ENCODE assay signal across 22 cellular contexts in the genomic region with DNA sequence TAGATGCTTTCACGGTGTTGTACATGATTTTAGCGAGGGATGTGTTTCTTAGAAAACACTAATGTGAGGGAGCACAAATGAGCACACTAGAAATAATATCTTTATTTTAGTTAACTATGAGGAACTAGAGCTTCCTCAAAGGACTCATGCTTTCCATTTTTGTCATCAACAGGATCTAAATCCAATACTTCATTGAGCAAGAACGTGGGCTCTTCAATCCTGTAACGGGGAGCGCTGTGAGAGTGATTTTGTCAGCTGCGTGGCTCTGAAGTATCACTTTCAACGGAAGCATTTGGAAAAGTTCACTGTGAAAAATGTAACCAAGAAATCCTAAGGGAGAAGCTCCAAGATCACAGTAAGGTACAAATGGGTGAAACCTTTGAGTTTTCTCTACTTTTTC.
DNase-seq lines count a peak whose midpoint lies in the region; ATAC-seq and TF ChIP-seq lines count a peak whose summit lies in the region.
"Had no signal": no experiment of that assay in that cellular context is flagged by ENCODE, and none has a peak within 500 bp of the region (broad histone marks: within the 10 kb centered on the region; RNA-seq: fewer than 3 reads in every experiment).

No MANE protein-coding gene starts in this region.

- no peaks in the 10 kb centered on the region for H3K36me3 ChIP-seq in OCI-LY3 (replicated peaks; ENCODE audit: low read depth, low read length)
- H3K36me3 ChIP-seq: BE2C, MG63, Peyer's patch had no signal

- ATAC-seq in GM21619 (IDR thresholded peaks at IDR 0.05; ENCODE audit: unreplicated experiment) (no peak), right cardiac atrium (no peak)
- ATAC-seq in activated CD8-positive, alpha-beta T cell treated with anti-CD3 and anti-CD28 coated beads for 36 hours, result no peak
- ATAC-seq: HepG2, Right ventricle myocardium inferior, SK-N-SH treated with all-trans-retinoic acid at 6 μM for 48 hours had no signal

- peak overlapping the region; percentile 18 for H3K4me3 ChIP-seq in OCI-LY3 (ENCODE audit: low read length)
- no peak overlapping the region for H3K4me3 ChIP-seq in right cardiac atrium (ENCODE audit: low read length)
- H3K4me3 ChIP-seq: MG63, Peyer's patch had no signal

- intact Hi-C loops in activated CD8-positive, alpha-beta T cell treated with anti-CD3 and anti-CD28 coated beads for 36 hours (cut with micrococcal nuclease), result no loop called here
- intact Hi-C loops in right cardiac atrium (cut with DNase I), result loop anchor here in 1 of 4 donors (10.0 kb wide), 1 partner anchor 96 kb away; a partner anchor contains a TSS

- H3K36me3 Mint-ChIP-seq in activated CD8-positive, alpha-beta T cell treated with anti-CD3 and anti-CD28 coated beads for 36 hours (ENCODE audit: low read depth), result no peaks in the 10 kb centered on the region

- H3K4me3 Mint-ChIP-seq in activated CD8-positive, alpha-beta T cell treated with anti-CD3 and anti-CD28 coated beads for 36 hours, result no peak overlapping the region
- H3K4me3 Mint-ChIP-seq: CD8-positive, alpha-beta memory T cell had no signal

- CTCF ChIA-PET in activated CD8-positive, alpha-beta T cell treated with anti-CD3 and anti-CD28 coated beads for 36 hours (lab: Charles Lee), result interaction anchor here (0.7 to 2.9 kb wide), 3 partner anchors 113 to 235 kb away, joined by 3 to 13 read pairs (median 6); no protein-coding TSS in a partner anchor

- DNase-seq in SKM-1 treated with dmso at 0.1 percent for 144 hours (lab: John Stamatoyannopoulos, UW; ENCODE audit: unreplicated experiment) (peak; percentile 21), SKM-1 (lab: John Stamatoyannopoulos, UW; ENCODE audit: unreplicated experiment) (no peak), myocyte (ENCODE audit: low read depth) (peak; percentile 59), midbrain (lab: John Stamatoyannopoulos, UW) (no peak), right cardiac atrium (no peak)
- DNase-seq in activated CD8-positive, alpha-beta T cell treated with anti-CD3 and anti-CD28 coated beads for 36 hours, result no peak
- DNase-seq: 8988T; BE2C; CD8-positive, alpha-beta memory T cell; DMS79 treated with DMSO at 0.1 percent for 48 hours; H7; KG1; MG63; NCI-H187 treated with DMSO at 0.1 percent for 48 hours; NCI-H2171 treated with DMSO at 0.1 percent for 48 hours; NCI-H748 treated with DMSO at 0.1 percent for 48 hours; Peyer's patch had no signal

- no peak overlapping the region for H3K27ac Mint-ChIP-seq in activated CD8-positive, alpha-beta T cell treated with anti-CD3 and anti-CD28 coated beads for 36 hours
- H3K27ac Mint-ChIP-seq: CD8-positive, alpha-beta memory T cell had no signal

- no peaks in the 10 kb centered on the region for H3K4me1 Mint-ChIP-seq in activated CD8-positive, alpha-beta T cell treated with anti-CD3 and anti-CD28 coated beads for 36 hours (ENCODE audit: low read depth)
- H3K4me1 Mint-ChIP-seq: CD8-positive, alpha-beta memory T cell had no signal

- H3K27me3 Mint-ChIP-seq in activated CD8-positive, alpha-beta T cell treated with anti-CD3 and anti-CD28 coated beads for 36 hours, result peaks cover 3% of the 10 kb centered on the region

- POLR2A ChIA-PET in activated CD8-positive, alpha-beta T cell treated with anti-CD3 and anti-CD28 coated beads for 36 hours (lab: Charles Lee), result interaction anchor here (1.4 kb wide), 1 partner anchor 107 kb away, joined by 3 read pairs; no protein-coding TSS in a partner anchor

- H3K79me2 ChIP-seq in OCI-LY3 (ENCODE audit: low read length), result no peaks in the 10 kb centered on the region

- no peaks in the 10 kb centered on the region for H3K9me3 ChIP-seq in OCI-LY3 (ENCODE audit: insufficient read depth, low read length)
- H3K9me3 ChIP-seq in right cardiac atrium (ENCODE audit: control insufficient read depth, low read length), result no peaks in the 10 kb centered on the region
- H3K9me3 ChIP-seq: BE2C, Peyer's patch had no signal

- WGBS in right cardiac atrium, result 81% methylated on average over 7 of the region's 7 CpGs

- H3K4me2 ChIP-seq in OCI-LY3 (ENCODE audit: low read length), result peak overlapping the region; percentile 45

- H3K9me3 Mint-ChIP-seq in activated CD8-positive, alpha-beta T cell treated with anti-CD3 and anti-CD28 coated beads for 36 hours, result no peaks in the 10 kb centered on the region
- H3K9me3 Mint-ChIP-seq: CD8-positive, alpha-beta memory T cell had no signal

- H3K27ac ChIP-seq in OCI-LY3 (ENCODE audit: low read length), result no peak overlapping the region
- H3K27ac ChIP-seq in right cardiac atrium (ENCODE audit: low read length), result no peak overlapping the region
- H3K27ac ChIP-seq: Peyer's patch had no signal

- H2AFZ ChIP-seq in OCI-LY3 (ENCODE audit: low read depth, low read length), result no peak overlapping the region

- H3K27me3 ChIP-seq in OCI-LY3 (ENCODE audit: low read depth, low read length) (peaks cover 56% of the 10 kb centered on the region), right cardiac atrium (ENCODE audit: control insufficient read depth, insufficient read depth) (no peaks in the 10 kb centered on the region)
- H3K27me3 ChIP-seq: BE2C, Peyer's patch had no signal

- no peaks in the 10 kb centered on the region for H4K20me1 ChIP-seq in OCI-LY3 (ENCODE audit: insufficient read depth, low read length)

- peaks cover 17% of the 10 kb centered on the region for H3K4me1 ChIP-seq in OCI-LY3 (ENCODE audit: low read length)
- no peaks in the 10 kb centered on the region for H3K4me1 ChIP-seq in right cardiac atrium (ENCODE audit: control insufficient read depth, insufficient read depth, low read length)
- H3K4me1 ChIP-seq: BE2C, Peyer's patch had no signal

- TF ChIP-seq CTCF in OCI-LY3 (IDR thresholded peaks at IDR 0.05; ENCODE audit: low read depth, low read length), result no peak
- TF ChIP-seq CTCF in activated CD8-positive, alpha-beta T cell treated with anti-CD3 and anti-CD28 coated beads for 36 hours (IDR thresholded peaks at IDR 0.05), result no peak

- no peak overlapping the region for H3K9ac ChIP-seq in OCI-LY3 (ENCODE audit: low read length)

Comparison
In these comparisons a context has a peak if more than half of its experiments do, and no peak if none do; other contexts are left out.
1. DNase-seq: peak in SKM-1 treated with dmso at 0.1 percent for 144 hours (single experiment) and myocyte (single experiment); none in SKM-1 (single experiment), midbrain (single experiment), activated CD8-positive, alpha-beta T cell treated with anti-CD3 and anti-CD28 coated beads for 36 hours (single experiment) and right cardiac atrium (0 of 3).